ENCODE assay signal across 13 cellular contexts in genomic region chr9:5841771-5842339, GRCh38. TPM values are rescaled to one million over a fixed set of nuclear protein-coding genes. Genes with fewer than 3 reads are reported as not detected.
DNase-seq lines count a peak whose midpoint lies in the region; ATAC-seq and TF ChIP-seq lines count a peak whose summit lies in the region.
"Not testable (repeated sequence)": the region's sequence is repeated elsewhere in the genome, so short reads cannot be mapped to it uniquely, and the experiment has no call there.
"Had no signal": no experiment of that assay in that cellular context is flagged by ENCODE, and none has a peak within 500 bp of the region (broad histone marks: within the 10 kb centered on the region; RNA-seq: fewer than 3 reads in every experiment).

No MANE protein-coding gene starts in this region.

- TF ChIP-seq CTCF in Loucy (conservative IDR thresholded peaks at IDR 0.05; ENCODE audit: low read length); VCaP (conservative IDR thresholded peaks at IDR 0.05): not testable (repeated sequence)

- H3K4me2 ChIP-seq in Loucy (ENCODE audit: low read depth, low read length, poor library complexity, severe bottlenecking): peak overlapping the region; percentile 58

- not testable (repeated sequence) for H3K27me3 ChIP-seq in CD8-positive, alpha-beta memory T cell (ENCODE audit: insufficient read depth, low read length, poor library complexity, severe bottlenecking); Loucy (ENCODE audit: insufficient read depth, low read length, poor library complexity, severe bottlenecking)

- peak overlapping the region; percentile 42 for H3K4me3 ChIP-seq in CD8-positive, alpha-beta memory T cell (ENCODE audit: low read length)
- H3K4me3 ChIP-seq in Loucy (ENCODE audit: low read length, poor library complexity, severe bottlenecking): peak overlapping the region; percentile 31

- not testable (repeated sequence) for H4K20me1 ChIP-seq in Loucy (ENCODE audit: insufficient read depth, low read length, poor library complexity, severe bottlenecking)

- not testable (repeated sequence) for H3K36me3 ChIP-seq in CD8-positive, alpha-beta memory T cell (ENCODE audit: insufficient read depth, low read length); Loucy (ENCODE audit: insufficient read depth, low read length)

- not testable (repeated sequence) for H3K9me3 ChIP-seq in CD8-positive, alpha-beta memory T cell (ENCODE audit: low read length); Loucy (ENCODE audit: insufficient read depth, low read depth, low read length)

- peaks cover 17% of the 10 kb centered on the region for H3F3A ChIP-seq in Loucy (ENCODE audit: low read depth)

- H2AFZ ChIP-seq in Loucy (ENCODE audit: low read length): not testable (repeated sequence)

- H3K79me2 ChIP-seq in Loucy (ENCODE audit: insufficient read depth, low read length): not testable (repeated sequence)

- peak overlapping the region; percentile 74 to 91 (median 81) for H3K4me3 Mint-ChIP-seq in CD8-positive, alpha-beta memory T cell
- H3K4me3 Mint-ChIP-seq in effector memory CD8-positive, alpha-beta T cell: peak overlapping the region; percentile 78

- ATAC-seq in effector memory CD8-positive, alpha-beta T cell (replicated peaks): peak; percentile 72
- ATAC-seq in stimulated activated naive CD8-positive, alpha-beta T cell treated with anti-CD3 and anti-CD28 coated beads, Interleukin-15, Interleukin-2, amounts not matched to agents 100 U/mL and 50 U/mL, for 24 hours: peak; percentile 71

- CTCF ChIA-PET in CD8-positive, alpha-beta memory T cell (lab: Charles Lee): interaction anchor here (0.8 to 5.0 kb wide), 3 partner anchors 9 to 57 kb away, joined by 3 to 44 read pairs (median 6); partner anchors contain the start of gene ERMP1

- not testable (repeated sequence) for H3K9me3 Mint-ChIP-seq in CD8-positive, alpha-beta memory T cell; effector memory CD8-positive, alpha-beta T cell

- peaks cover 54 to 67% (median 59%) of the 10 kb centered on the region in 3 donors for H3K4me1 Mint-ChIP-seq in CD8-positive, alpha-beta memory T cell
- peaks cover 52 to 54% of the 10 kb centered on the region in 2 donors for H3K4me1 Mint-ChIP-seq in effector memory CD8-positive, alpha-beta T cell (ENCODE audit: low read depth in 2 of 2)

- H3K27ac Mint-ChIP-seq in CD8-positive, alpha-beta memory T cell: peak overlapping the region; percentile 84 to 95 (median 92)
- peak overlapping the region; percentile 75 to 85 for H3K27ac Mint-ChIP-seq in effector memory CD8-positive, alpha-beta T cell

- POLR2A ChIA-PET in CD8-positive, alpha-beta memory T cell (lab: Charles Lee): interaction anchor here (0.6 to 4.0 kb wide), 4 partner anchors 9 to 571 kb away, joined by 4 to 18 read pairs (median 8); partner anchors contain the start of genes ERMP1 and UHRF2

- not testable (repeated sequence) for H3K27me3 Mint-ChIP-seq in CD8-positive, alpha-beta memory T cell; effector memory CD8-positive, alpha-beta T cell

- H3K36me3 Mint-ChIP-seq in CD8-positive, alpha-beta memory T cell: not testable (repeated sequence)
- H3K36me3 Mint-ChIP-seq in effector memory CD8-positive, alpha-beta T cell (ENCODE audit: insufficient read depth): peaks cover 21% of the 10 kb centered on the region

- not testable (repeated sequence) for H3K27ac ChIP-seq in CD8-positive, alpha-beta memory T cell (ENCODE audit: low read depth, low read length)
- H3K27ac ChIP-seq in VCaP: peak overlapping the region; percentile 86; the same call in 1 of the 2 replicates

- H3K9ac ChIP-seq in Loucy (ENCODE audit: low read depth, low read length, poor library complexity, severe bottlenecking): not testable (repeated sequence)

- DNase-seq in CD8-positive, alpha-beta memory T cell: peak; percentile 15 to 85 (median 69)
- peak; percentile 45 for DNase-seq in activated CD8-positive, alpha-beta memory T cell treated with anti-CD3 and anti-CD28 coated beads, Interleukin-2, amount 50 U/mL, for 1 hour (ENCODE audit: extremely low read depth)
- DNase-seq in activated gamma-delta T cell treated with anti-CD3 and anti-CD28 coated beads, Interleukin-2, amount 50 U/mL, for 16 hours (ENCODE audit: low read depth): peak; percentile 46
- peak; percentile 52 to 63 (median 58) for DNase-seq in effector memory CD8-positive, alpha-beta T cell
- DNase-seq in stimulated activated CD4-positive, alpha-beta T cell treated with anti-CD3 and anti-CD28 coated beads, Interleukin-2, amount 100 ng/mL, for 24 hours: peak; percentile 51 to 56
- DNase-seq in stimulated activated naive CD8-positive, alpha-beta T cell treated with anti-CD3 and anti-CD28 coated beads, Interleukin-15, Interleukin-2, amounts not matched to agents 100 U/mL and 50 U/mL, for 24 hours: peak; percentile 56

- H3K4me1 ChIP-seq in CD8-positive, alpha-beta memory T cell (ENCODE audit: insufficient read depth, low read length): peaks cover 55% of the 10 kb centered on the region
- H3K4me1 ChIP-seq in Loucy (ENCODE audit: insufficient read depth, low read length, poor library complexity, severe bottlenecking): peaks cover 69% of the 10 kb centered on the region

- not testable (repeated sequence) for H3K9me2 ChIP-seq in Loucy (replicated peaks; ENCODE audit: low read depth, low read length)

RNA-seq across cellular contexts. Expression of gene ERMP1, which starts 8.9 kb away (rescaled TPM):
- total RNA-seq in CD8-positive, alpha-beta memory T cell: 1 to 10 TPM; 8.6 to 10.0 TPM
- polyA plus RNA-seq in CD8-positive, alpha-beta memory T cell: 17.2 TPM

RNA-seq across cellular contexts. Expression of gene MLANA, which starts 48.8 kb away (rescaled TPM):
- not detected for total RNA-seq in CD8-positive, alpha-beta memory T cell
- not detected for polyA plus RNA-seq in CD8-positive, alpha-beta memory T cell
- total RNA-seq: Calu3, esophagus muscularis mucosa, mammary epithelial cell, thoracic aorta had no signal
- polyA plus RNA-seq: AG04450, mammary epithelial cell had no signal
